23 cellular contexts compared by ENCODE assay signal in genomic region chr6:148316308-148316707, GRCh38. TPM values are rescaled to one million over a fixed set of nuclear protein-coding genes. Genes with fewer than 3 reads are reported as not detected.
DNase-seq lines count a peak whose midpoint lies in the region; ATAC-seq and TF ChIP-seq lines count a peak whose summit lies in the region.
"Had no signal": no experiment of that assay in that cellular context is flagged by ENCODE, and none has a peak within 500 bp of the region (broad histone marks: within the 10 kb centered on the region; RNA-seq: fewer than 3 reads in every experiment).

No MANE protein-coding gene starts in this region.

- H3K27me3 ChIP-seq in breast epithelium, result no peaks in the 10 kb centered on the region
- no peaks in the 10 kb centered on the region for H3K27me3 ChIP-seq in mammary epithelial cell (ENCODE audit: insufficient read depth, low read length)
- H3K27me3 ChIP-seq in heart right ventricle, result no peaks in the 10 kb centered on the region
- H3K27me3 ChIP-seq: Peyer's patch, SJCRH30 had no signal

- H3K4me3 ChIP-seq in breast epithelium (no peak overlapping the region), mammary epithelial cell (replicated peaks in 1 of 3; ENCODE audit: insufficient read depth in 1 of 3, low read depth in 2 of 3, low read length in 3 of 3) (no peak overlapping the region), heart right ventricle (no peak overlapping the region)
- H3K4me3 ChIP-seq: Peyer's patch, SJCRH30 had no signal

- no peak overlapping the region for H2AFZ ChIP-seq in mammary epithelial cell (ENCODE audit: low read depth, low read length)

- TF ChIP-seq CTCF in breast epithelium (IDR thresholded peaks at IDR 0.05) (no peak), mammary epithelial cell (conservative IDR thresholded peaks at IDR 0.05 in 1 of 2, IDR thresholded peaks at IDR 0.05 in 1 of 2; ENCODE audit: extremely low read depth in 1 of 2, insufficient read depth in 1 of 2, low read depth in 1 of 2, low read length in 2 of 2) (no peak), VCaP (conservative IDR thresholded peaks at IDR 0.05) (no peak), heart right ventricle (IDR thresholded peaks at IDR 0.05) (no peak)

- no peaks in the 10 kb centered on the region for H3K9me3 ChIP-seq in breast epithelium
- no peaks in the 10 kb centered on the region for H3K9me3 ChIP-seq in mammary epithelial cell (replicated peaks; ENCODE audit: insufficient read depth, low read length)
- no peaks in the 10 kb centered on the region for H3K9me3 ChIP-seq in heart right ventricle
- H3K9me3 ChIP-seq: Peyer's patch had no signal

- H3K27ac ChIP-seq in breast epithelium (peak overlapping the region; percentile 44 to 53), mammary epithelial cell (ENCODE audit: insufficient read depth, low read depth, low read length) (no peak overlapping the region), VCaP (peak overlapping the region; percentile 42), heart right ventricle (peak overlapping the region in 1 of 10 donors; percentile 24)
- H3K27ac ChIP-seq: Peyer's patch, SJCRH30 had no signal

- no peak overlapping the region for H3K9ac ChIP-seq in mammary epithelial cell (ENCODE audit: insufficient read depth, low read length)

- no TSS peak for BruUV-seq in mammary epithelial cell (replicated peaks; lab: Mats Ljungman, UMichigan)

- no peaks in the 10 kb centered on the region for H3K4me1 ChIP-seq in breast epithelium
- no peaks in the 10 kb centered on the region for H3K4me1 ChIP-seq in mammary epithelial cell (ENCODE audit: insufficient read depth, low read length)
- H3K4me1 ChIP-seq in heart right ventricle, result peaks cover 0 to 14% (median 4%) of the 10 kb centered on the region in 9 donors
- H3K4me1 ChIP-seq: Peyer's patch had no signal

- dilution Hi-C loops in mammary epithelial cell (cut with HindIII; ENCODE audit: low sequenced_read_pairs), result no loop called here

- peak in 5 of 8 donors; percentile 38 to 93 (median 88) for ATAC-seq in heart right ventricle
- ATAC-seq in GM18858 (IDR thresholded peaks at IDR 0.05; ENCODE audit: unreplicated experiment), result no peak
- ATAC-seq: activated CD4-positive, CD25-positive, alpha-beta regulatory T cell treated with anti-CD3 and anti-CD28 coated beads, Interleukin-2, amount 50 U/mL, for 24 hours; activated naive CD4-positive, alpha-beta T cell treated with anti-CD3 and anti-CD28 coated beads, Interleukin-2, amount 50 U/mL, for 72 hours; natural killer cell treated with Interleukin-12 subunit alpha and Interleukin-12 subunit beta and Interleukin-15 and Interleukin-18, amount 100 ng/mL, for 72 hours had no signal

- intact Hi-C loops in breast epithelium (cut with DNase I; ENCODE audit: low total_unique reads), result no loop called here
- intact Hi-C loops in mammary epithelial cell (cut with micrococcal nuclease), result no loop called here
- intact Hi-C loops in heart right ventricle (cut with DNase I), result no loop called here

- H3K36me3 ChIP-seq in breast epithelium (no peaks in the 10 kb centered on the region), mammary epithelial cell (ENCODE audit: insufficient read depth, low read length) (no peaks in the 10 kb centered on the region), heart right ventricle (no peaks in the 10 kb centered on the region)
- H3K36me3 ChIP-seq: Peyer's patch, SJCRH30 had no signal

- 74% methylated on average over 5 of the region's 5 CpGs for WGBS in mammary epithelial cell (ENCODE audit: low coverage, missing lambda C conversion rate)
- 51 to 54% methylated on average over 5 of the region's 5 CpGs for WGBS in heart right ventricle, 2 donors

- in situ Hi-C loops in mammary epithelial cell (cut with MboI; ENCODE audit: low sequenced_read_pairs in 2 of 2), result no loop called here

- no peaks in the 10 kb centered on the region for H3K79me2 ChIP-seq in mammary epithelial cell (ENCODE audit: insufficient read depth, low read length)

- DNase-seq in breast epithelium (ENCODE audit: low spot score in 2 of 2) (no peak), mammary epithelial cell (no peak), heart right ventricle (no peak), superior temporal gyrus (ENCODE audit: extremely low spot score) (peak; percentile 53), OCI-M1 (lab: John Stamatoyannopoulos, UW) (no peak), activated T-cell treated with anti-CD3 and anti-CD28 coated beads for 4 hours (no peak)
- DNase-seq: activated CD4-positive, alpha-beta memory T cell treated with anti-CD3 and anti-CD28 coated beads for 36 hours; activated CD8-positive, alpha-beta memory T cell treated with anti-CD3 and anti-CD28 coated beads, Interleukin-2, amount 50 U/mL, for 4 hours; central memory CD4-positive, alpha-beta T cell; DND-41; islet precursor cell; NCI-H1436; NCI-H2171; NCI-H524; Peyer's patch; SJCRH30; stimulated activated CD4-positive, alpha-beta T cell treated with anti-CD3 and anti-CD28 coated beads, Interleukin-2, amount 100 ng/mL, for 24 hours; trophoblast cell had no signal

- TF ChIP-seq POLR2A in breast epithelium (IDR thresholded peaks at IDR 0.05), result no peak

- no peaks in the 10 kb centered on the region for H4K20me1 ChIP-seq in mammary epithelial cell (ENCODE audit: insufficient read depth, low read length)

- H3K4me2 ChIP-seq in mammary epithelial cell (ENCODE audit: insufficient read depth, low read depth, low read length), result no peak overlapping the region

- CTCF ChIA-PET in mammary epithelial cell (lab: Charles Lee; ENCODE audit: low non-redundant PET), result interaction anchor here (0.6 kb wide), 1 partner anchor 769 kb away, joined by 3 read pairs; no protein-coding TSS in a partner anchor

RNA-seq across cellular contexts. Expression of gene SASH1, which starts 26.3 kb away (rescaled TPM):
- total RNA-seq in breast epithelium, result 100 to 1,000 TPM; 107 to 304 (median 145) TPM
- total RNA-seq in mammary epithelial cell, result 10 to 100 TPM; 14.9 to 17.3 TPM
- polyA plus RNA-seq in mammary epithelial cell, result 5.0 TPM
- polyA minus RNA-seq in mammary epithelial cell, result 5.6 TPM
- 10 to 100 TPM; 19.0 to 47.1 (median 27.1) TPM for total RNA-seq in heart right ventricle
- 10 to 100 TPM in 1 of 2 donors, 1 to 10 TPM in 1; 6.9 to 19.6 TPM for polyA plus RNA-seq in heart right ventricle
